Comparison of ENCODE assay signal across 8 cellular contexts in genomic region chr19:46529622-46530451, GRCh38. TPM values are rescaled to one million over a fixed set of nuclear protein-coding genes. Genes with fewer than 3 reads are reported as not detected.
DNase-seq lines count a peak whose midpoint lies in the region; ATAC-seq, FAIRE-seq and TF ChIP-seq lines count a peak whose summit lies in the region.

No MANE protein-coding gene starts in this region.

- H3K9me3 ChIP-seq in K562 (replicated peaks; ENCODE audit: control insufficient read depth, insufficient read depth, low read depth, low read length): no peaks in the 10 kb centered on the region; the same call in 1 of the 2 replicates

- H2AFZ ChIP-seq in K562 (ENCODE audit: low read depth, low read length): peak overlapping the region; percentile 76

- H3K4me2 ChIP-seq in K562 (ENCODE audit: insufficient read depth, low read length): peak overlapping the region; percentile 49

- no peaks in the 10 kb centered on the region for H3K9me1 ChIP-seq in K562 (ENCODE audit: control insufficient read depth, insufficient read depth, low read length)

- H3K4me1 ChIP-seq in K562 (replicated peaks in 1 of 2; ENCODE audit: control insufficient read depth in 2 of 2, insufficient read depth in 2 of 2, low read length in 2 of 2): peaks cover 8 to 14% of the 10 kb centered on the region in 2 experiments; a peak in 2 of 5 replicates

- in situ Hi-C loops in K562 (cut with MboI): loop anchor here (5.0 kb wide), 1 partner anchor 137 kb away; no protein-coding TSS in a partner anchor

- peak; percentile 23 for DNase-seq in DMS79 treated with DMSO at 0.1 percent for 48 hours (lab: John Stamatoyannopoulos, UW)
- DNase-seq in DMS79 (lab: John Stamatoyannopoulos, UW): no peak
- DNase-seq in NCI-H1694 treated with DMSO at 0.1 percent for 48 hours (lab: John Stamatoyannopoulos, UW): peak; percentile 65
- DNase-seq in UCSD-AML1 (lab: John Stamatoyannopoulos, UW; ENCODE audit: unreplicated experiment): peak; percentile 85
- DNase-seq in K562 (ENCODE audit: extremely low read depth in 1 of 4, low spot score in 3 of 4): peak; percentile 73 to 82 (median 74)
- peak; percentile 77 for DNase-seq in iPS-NIHi7 (ENCODE audit: extremely low spot score)
- peak; percentile 74 to 75 for DNase-seq in stimulated activated CD4-positive, alpha-beta T cell treated with anti-CD3 and anti-CD28 coated beads, Interleukin-1b, Interleukin-23, amount 100 ng/mL, for 4 hours (ENCODE audit: low read depth in 2 of 2)

- peak; percentile 89 to 94 for TF ChIP-seq RAD21 in K562 (CRISPR knock-in tag; conservative IDR thresholded peaks at IDR 0.05 in 1 of 2, IDR thresholded peaks at IDR 0.05 in 1 of 2)

- H3K4me3 ChIP-seq in K562: no peak overlapping the region

- no peaks in the 10 kb centered on the region for H4K20me1 ChIP-seq in K562 (replicated peaks; ENCODE audit: control insufficient read depth, insufficient read depth, low read length)

- no peaks in the 10 kb centered on the region for H3K79me2 ChIP-seq in K562 (ENCODE audit: control insufficient read depth, insufficient read depth, low read length)

- no TSS peak for BruUV-seq in K562 (replicated peaks; lab: Mats Ljungman, UMichigan)

- WGBS in K562 (ENCODE audit: insufficient coverage, low coverage, missing lambda C conversion rate): 6% methylated on average over 12 of the region's 13 CpGs

- no peak for TF ChIP-seq POLR2A in K562 (conservative IDR thresholded peaks at IDR 0.05)

- peak; percentile 84 to 97 (median 95) for TF ChIP-seq CTCF in K562 (IDR thresholded peaks at IDR 0.05 in 2 of 3, conservative IDR thresholded peaks at IDR 0.05 in 1 of 3; ENCODE audit: insufficient read depth in 2 of 3, low read depth in 1 of 3, low read length in 3 of 3)

- TF ChIP-seq EP300 in K562 (IDR thresholded peaks at IDR 0.05; ENCODE audit: low read length): no peak

- peak; percentile 88 for FAIRE-seq in K562 (lab: Jason Lieb, UNC)

- H3K27ac ChIP-seq in K562 (ENCODE audit: extremely low read depth, low read depth, low read length): no peak overlapping the region

- intact Hi-C loops in K562 (cut with micrococcal nuclease): loop anchor here (1.0 kb wide), 2 partner anchors 12 to 132 kb away; no protein-coding TSS in a partner anchor

- POLR2A ChIA-PET in K562 (lab: Yijun Ruan, JAX): interaction anchor here (0.5 to 1.1 kb wide), 6 partner anchors 17 to 697 kb away, joined by 3 read pairs; partner anchors contain the start of gene DACT3

- no peak overlapping the region; a peak in 1 of 4 replicates for H3K9ac ChIP-seq in K562 (ENCODE audit: insufficient read depth in 1 of 2, low read depth in 2 of 2, low read length in 2 of 2)

- ATAC-seq in K562 (peak; percentile 79), HG03565 (IDR thresholded peaks at IDR 0.05; ENCODE audit: unreplicated experiment) (no peak)

- CTCF ChIA-PET in K562 (lab: Yijun Ruan, JAX; ENCODE audit: low intra/inter-chr PET ratio): interaction anchor here (0.6 to 2.1 kb wide), 13 partner anchors 9 to 595 kb away, joined by 3 to 36 read pairs (median 4); partner anchors contain the start of gene DACT3

- peaks cover 6 to 28% of the 10 kb centered on the region in 2 experiments; a peak in 3 of 5 replicates for H3K27me3 ChIP-seq in K562 (ENCODE audit: control insufficient read depth in 2 of 2, insufficient read depth in 2 of 2, low read length in 2 of 2)

- no peaks in the 10 kb centered on the region for H3K36me3 ChIP-seq in K562 (ENCODE audit: control insufficient read depth, insufficient read depth, low read length)

TF ChIP-seq in K562, 482 proteins besides CTCF, POLR2A, EP300 and RAD21 (continues in another document):
- TF ChIP-seq ESRRA (IDR thresholded peaks at IDR 0.05; ENCODE audit: borderline replicate concordance, low read depth) (peak; percentile 63; the same call in 1 of the 2 replicates), RB1 (IDR thresholded peaks at IDR 0.05; ENCODE audit: low read depth) (peak; percentile 56; the same call in 1 of the 2 replicates), ZNF24 (IDR thresholded peaks at IDR 0.05) (peak; percentile 79), ZNF274 (IDR thresholded peaks at IDR 0.05; ENCODE audit: borderline replicate concordance, low read depth, low read length) (no peak), NCOA4 (IDR thresholded peaks at IDR 0.05; ENCODE audit: partially characterized antibody) (no peak), TRIM24 (IDR thresholded peaks at IDR 0.05) (peak in 1 of 2 experiments; percentile 44; a peak in 1 of 4 replicates), RNF2 (IDR thresholded peaks at IDR 0.05) (no peak), PTBP1 (IDR thresholded peaks at IDR 0.05; ENCODE audit: low read depth, low read length) (peak; percentile 76; the same call in 1 of the 2 replicates), RCOR1 (IDR thresholded peaks at IDR 0.05; ENCODE audit: borderline replicate concordance in 1 of 2, low read depth in 2 of 2, low read length in 2 of 2) (peak in 1 of 2 experiments; percentile 76; a peak in 2 of 4 replicates), MEF2D (tag; conservative IDR thresholded peaks at IDR 0.05; ENCODE audit: low read depth) (no peak), RBM39 (optimal IDR thresholded peaks at IDR 0.05; ENCODE audit: low read depth, low read length) (no peak)
- TF ChIP-seq, protein P1, sequence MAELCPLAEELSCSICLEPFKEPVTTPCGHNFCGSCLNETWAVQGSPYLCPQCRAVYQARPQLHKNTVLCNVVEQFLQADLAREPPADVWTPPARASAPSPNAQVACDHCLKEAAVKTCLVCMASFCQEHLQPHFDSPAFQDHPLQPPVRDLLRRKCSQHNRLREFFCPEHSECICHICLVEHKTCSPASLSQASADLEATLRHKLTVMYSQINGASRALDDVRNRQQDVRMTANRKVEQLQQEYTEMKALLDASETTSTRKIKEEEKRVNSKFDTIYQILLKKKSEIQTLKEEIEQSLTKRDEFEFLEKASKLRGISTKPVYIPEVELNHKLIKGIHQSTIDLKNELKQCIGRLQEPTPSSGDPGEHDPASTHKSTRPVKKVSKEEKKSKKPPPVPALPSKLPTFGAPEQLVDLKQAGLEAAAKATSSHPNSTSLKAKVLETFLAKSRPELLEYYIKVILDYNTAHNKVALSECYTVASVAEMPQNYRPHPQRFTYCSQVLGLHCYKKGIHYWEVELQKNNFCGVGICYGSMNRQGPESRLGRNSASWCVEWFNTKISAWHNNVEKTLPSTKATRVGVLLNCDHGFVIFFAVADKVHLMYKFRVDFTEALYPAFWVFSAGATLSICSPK (IDR thresholded peaks at IDR 0.05; ENCODE audit: borderline replicate concordance): no peak
- TF ChIP-seq, protein P2, sequence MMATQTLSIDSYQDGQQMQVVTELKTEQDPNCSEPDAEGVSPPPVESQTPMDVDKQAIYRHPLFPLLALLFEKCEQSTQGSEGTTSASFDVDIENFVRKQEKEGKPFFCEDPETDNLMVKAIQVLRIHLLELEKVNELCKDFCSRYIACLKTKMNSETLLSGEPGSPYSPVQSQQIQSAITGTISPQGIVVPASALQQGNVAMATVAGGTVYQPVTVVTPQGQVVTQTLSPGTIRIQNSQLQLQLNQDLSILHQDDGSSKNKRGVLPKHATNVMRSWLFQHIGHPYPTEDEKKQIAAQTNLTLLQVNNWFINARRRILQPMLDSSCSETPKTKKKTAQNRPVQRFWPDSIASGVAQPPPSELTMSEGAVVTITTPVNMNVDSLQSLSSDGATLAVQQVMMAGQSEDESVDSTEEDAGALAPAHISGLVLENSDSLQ (IDR thresholded peaks at IDR 0.05): peak; percentile 37; the same call in 1 of the 2 replicates

RNA-seq across cellular contexts. Expression of gene PNMA8B, which starts 34.2 kb away (rescaled TPM):
- not detected in 2 replicates for total RNA-seq in K562 (2011; cell fraction: chromatin; rRNA removed; ENCODE audit: low replicate concordance)
- not detected in 2 replicates for total RNA-seq in K562 (2011; cell fraction: nucleolus; rRNA removed)
- total RNA-seq in K562 (2011; cell fraction: nucleoplasm; rRNA removed): not detected in 2 replicates
- total RNA-seq in K562 (2014; rRNA removed) (0.04 TPM in 1 of 2 replicates, not detected in the other), K562 (2014; rRNA removed; fragmentation: Illumina TruSeq; extraction: Trizol) (not detected in 2 replicates), K562 (2015; rRNA removed; fragmentation: Illumina TruSeq; extraction: Trizol) (not detected in 2 replicates), K562 (2021) (0.02 TPM in 1 of 2 replicates, not detected in the other)
- polyA plus RNA-seq in K562 (2011; rRNA removed) (not detected in 2 replicates), K562 (2014; fragmentation: Illumina TruSeq; extraction: Trizol) (not detected in 2 replicates), K562 (2014; fragmentation: Nextera tagmentation; extraction: Ambion mirVana) (not detected), K562 (2014; rRNA removed) (not detected in 2 replicates)
- polyA plus RNA-seq in K562 (2011; cell fraction: cytosol; rRNA removed): 0.01 TPM in 1 of 2 replicates, not detected in the other
- polyA plus RNA-seq in K562 (2011; cell fraction: nucleus; rRNA removed): not detected in 2 replicates
- polyA plus RNA-seq in K562 (2012): not detected in 2 replicates
- polyA minus RNA-seq in K562 (2011; rRNA and poly(A)+ RNA removed): not detected in 2 replicates
- not detected in 2 replicates for polyA minus RNA-seq in K562 (2011; cell fraction: cytosol; rRNA and poly(A)+ RNA removed)
- polyA minus RNA-seq in K562 (2011; cell fraction: nucleus; rRNA and poly(A)+ RNA removed): not detected in 2 replicates

RNA-seq across cellular contexts. Expression of gene PNMA8A, which starts 58.5 kb away (rescaled TPM):
- total RNA-seq in K562 (2011; cell fraction: chromatin; rRNA removed; ENCODE audit: low replicate concordance): 11.8 and 15.0 TPM in 2 replicates
- 9.9 and 10.7 TPM in 2 replicates for total RNA-seq in K562 (2011; cell fraction: nucleolus; rRNA removed)
- 13.3 and 16.0 TPM in 2 replicates for total RNA-seq in K562 (2011; cell fraction: nucleoplasm; rRNA removed)
- 13.3 and 16.6 TPM in 2 replicates for total RNA-seq in K562 (2014; rRNA removed)
- total RNA-seq in K562 (2014; rRNA removed; fragmentation: Illumina TruSeq; extraction: Trizol): 18.4 and 19.5 TPM in 2 replicates
- 18.3 and 18.6 TPM in 2 replicates for total RNA-seq in K562 (2015; rRNA removed; fragmentation: Illumina TruSeq; extraction: Trizol)
- total RNA-seq in K562 (2021): 14.9 and 16.3 TPM in 2 replicates
- 20.1 and 23.8 TPM in 2 replicates for polyA plus RNA-seq in K562 (2011; rRNA removed)
- 9.2 and 16.4 TPM in 2 replicates for polyA plus RNA-seq in K562 (2011; cell fraction: cytosol; rRNA removed)
- polyA plus RNA-seq in K562 (2011; cell fraction: nucleus; rRNA removed): 5.4 and 6.0 TPM in 2 replicates
- polyA plus RNA-seq in K562 (2012): 14.2 and 18.1 TPM in 2 replicates
- polyA plus RNA-seq in K562 (2014; fragmentation: Illumina TruSeq; extraction: Trizol): 17.8 and 18.5 TPM in 2 replicates
- 1 to 10 TPM; 6.6 to 7.2 TPM for polyA plus RNA-seq in K562 (2014; fragmentation: Nextera tagmentation; extraction: Ambion mirVana)
- 13.2 and 16.7 TPM in 2 replicates for polyA plus RNA-seq in K562 (2014; rRNA removed)
- polyA minus RNA-seq in K562 (2011; rRNA and poly(A)+ RNA removed): 12.6 and 14.7 TPM in 2 replicates
- polyA minus RNA-seq in K562 (2011; cell fraction: cytosol; rRNA and poly(A)+ RNA removed): 7.6 and 8.3 TPM in 2 replicates
- polyA minus RNA-seq in K562 (2011; cell fraction: nucleus; rRNA and poly(A)+ RNA removed): 2.0 and 4.9 TPM in 2 replicates
